In genomic region chr11:68575025-68575665, GRCh38 we compare ENCODE assay signal across 18 cellular contexts.
"Had no signal": no experiment of that assay in that cellular context is flagged by ENCODE, and none has a peak within 500 bp of the region (broad histone marks: within the 10 kb centered on the region; RNA-seq: fewer than 3 reads in every experiment).

No MANE protein-coding gene starts in this region.

- DNase-seq: activated CD4-positive, alpha-beta T cell treated with anti-CD3 and anti-CD28 coated beads for 1 hour; activated CD8-positive, alpha-beta T cell treated with anti-CD3 and anti-CD28 coated beads for 36 hours; activated naive CD4-positive, alpha-beta T cell treated with Interleukin-2 at 50 U/mL for 16 hours; adrenal gland; body of pancreas; cortex of kidney; effector CD8-positive, alpha-beta T cell; esophagus squamous epithelium; hypothalamus; left ventricle myocardium inferior; mucosa of descending colon; naive thymus-derived CD4-positive, alpha-beta T cell; ovary; stimulated activated CD4-positive, alpha-beta T cell treated with anti-CD3 and anti-CD28 coated beads, Interleukin-1b, Interleukin-23, amount 100 ng/mL, for 48 hours; stomach; testis had no signal

- H3K9me3 Mint-ChIP-seq: activated CD8-positive, alpha-beta T cell treated with anti-CD3 and anti-CD28 coated beads for 36 hours; central memory CD8-positive, alpha-beta T cell; naive thymus-derived CD4-positive, alpha-beta T cell had no signal

- H3K27me3 Mint-ChIP-seq: activated CD8-positive, alpha-beta T cell treated with anti-CD3 and anti-CD28 coated beads for 36 hours; central memory CD8-positive, alpha-beta T cell; naive thymus-derived CD4-positive, alpha-beta T cell had no signal

- H3K4me3 Mint-ChIP-seq: activated CD8-positive, alpha-beta T cell treated with anti-CD3 and anti-CD28 coated beads for 36 hours; central memory CD8-positive, alpha-beta T cell; naive thymus-derived CD4-positive, alpha-beta T cell had no signal

- ATAC-seq: activated CD8-positive, alpha-beta T cell treated with anti-CD3 and anti-CD28 coated beads for 36 hours; body of pancreas; mucosa of descending colon; naive thymus-derived CD4-positive, alpha-beta T cell; sciatic nerve had no signal
